In the genomic region with DNA sequence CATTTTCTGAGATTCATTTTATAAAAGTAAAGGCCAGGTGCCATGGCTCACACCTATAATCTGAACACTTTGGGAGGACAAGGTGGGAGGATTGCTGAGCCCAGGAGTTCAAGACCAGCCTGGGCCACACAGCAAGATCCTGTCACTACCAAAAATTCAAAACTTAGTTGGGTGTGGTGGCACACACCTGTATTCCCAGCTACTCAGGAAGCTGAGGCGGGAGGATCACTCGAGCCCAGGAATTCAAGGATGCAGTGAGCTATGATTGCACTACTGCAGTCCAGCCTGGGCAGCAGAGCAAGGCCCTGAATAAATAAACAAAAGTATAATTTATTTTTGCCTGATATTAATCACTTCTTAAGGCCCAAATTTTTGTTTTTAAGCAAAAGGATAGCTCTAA, we compare ENCODE assay signal across 14 cellular contexts. TPM values are rescaled to one million over a fixed set of nuclear protein-coding genes. Genes with fewer than 3 reads are reported as not detected.
DNase-seq lines count a peak whose midpoint lies in the region; ATAC-seq and TF ChIP-seq lines count a peak whose summit lies in the region.
"Had no signal": no experiment of that assay in that cellular context is flagged by ENCODE, and none has a peak within 500 bp of the region (broad histone marks: within the 10 kb centered on the region; RNA-seq: fewer than 3 reads in every experiment).

No MANE protein-coding gene starts in this region.

- no TSS peak for BruUV-seq in OCI-LY7 (replicated peaks; lab: Mats Ljungman, UMichigan)

- H3K27ac Mint-ChIP-seq in activated T-cell treated with anti-CD3 and anti-CD28 coated beads, Interleukin-2, amount 50 U/mL, for 72 hours = peak overlapping the region; percentile 77
- H3K27ac Mint-ChIP-seq in effector memory CD8-positive, alpha-beta T cell = peak overlapping the region; percentile 92 to 94

- H3K9me2 ChIP-seq in MM.1S (replicated peaks; ENCODE audit: insufficient read depth, low read length) = no peaks in the 10 kb centered on the region
- no peaks in the 10 kb centered on the region for H3K9me2 ChIP-seq in OCI-LY7 (ENCODE audit: insufficient read depth, low read length)

- DNase-seq in activated T-cell treated with anti-CD3 and anti-CD28 coated beads, Interleukin-2, amount 50 U/mL, for 72 hours = no peak
- no peak for DNase-seq in activated T-cell treated with anti-CD3 and anti-CD28 coated beads, Interleukin-2, amount 50 U/mL, for 4 hours
- DNase-seq in MM.1S = no peak
- DNase-seq in effector memory CD8-positive, alpha-beta T cell = no peak
- DNase-seq in OCI-LY7 (ENCODE audit: low spot score) = no peak
- DNase-seq: foreskin fibroblast, lower lobe of right lung, NCI-H187, upper lobe of left lung, WERI-Rb-1 had no signal

- no peaks in the 10 kb centered on the region for H3K9me3 Mint-ChIP-seq in activated T-cell treated with anti-CD3 and anti-CD28 coated beads, Interleukin-2, amount 50 U/mL, for 72 hours
- no peaks in the 10 kb centered on the region for H3K9me3 Mint-ChIP-seq in activated T-cell treated with anti-CD3 and anti-CD28 coated beads, Interleukin-2, amount 50 U/mL, for 4 hours
- no peaks in the 10 kb centered on the region for H3K9me3 Mint-ChIP-seq in effector memory CD8-positive, alpha-beta T cell
- H3K9me3 Mint-ChIP-seq: neural crest cell had no signal

- H4K20me1 ChIP-seq in MM.1S (ENCODE audit: insufficient read depth, low read length) (no peaks in the 10 kb centered on the region), OCI-LY7 (ENCODE audit: insufficient read depth, low read length) (no peaks in the 10 kb centered on the region)

- H3K9ac ChIP-seq in MM.1S (ENCODE audit: low read length) (no peak overlapping the region), subcutaneous abdominal adipose tissue (ENCODE audit: low read length in 5 of 5) (peak overlapping the region in 2 of 5 donors; percentile 7 to 9)

- H3K79me2 ChIP-seq in MM.1S (ENCODE audit: low read length) (no peaks in the 10 kb centered on the region), OCI-LY7 (ENCODE audit: insufficient read depth, low read depth, low read length) (no peaks in the 10 kb centered on the region)

- H3K4me2 ChIP-seq in MM.1S (ENCODE audit: low read depth, low read length) (peak overlapping the region; percentile 86; the same call in 1 of the 2 replicates), OCI-LY7 (ENCODE audit: low read length) (no peak overlapping the region)

- no peaks in the 10 kb centered on the region for H3K27me3 ChIP-seq in MM.1S (replicated peaks; ENCODE audit: insufficient read depth, low read length)
- H3K27me3 ChIP-seq in subcutaneous abdominal adipose tissue (ENCODE audit: control insufficient read depth in 5 of 5, insufficient read depth in 4 of 5, low read length in 5 of 5) = no peaks in the 10 kb centered on the region
- H3K27me3 ChIP-seq: upper lobe of left lung had no signal

- CTCF ChIA-PET in OCI-LY7 (lab: Charles Lee; ENCODE audit: unreplicated experiment) = no interaction called here

- H3K4me3 ChIP-seq in MM.1S (ENCODE audit: low read length) (no peak overlapping the region), subcutaneous abdominal adipose tissue (ENCODE audit: low read depth in 1 of 5, low read length in 5 of 5) (no peak overlapping the region), OCI-LY7 (ENCODE audit: low read depth, low read length, poor library complexity, severe bottlenecking) (no peak overlapping the region)
- H3K4me3 ChIP-seq: upper lobe of left lung had no signal

- intact Hi-C loops in OCI-LY7 (cut with micrococcal nuclease; ENCODE audit: unreplicated experiment) = no loop called here

- H3K36me3 Mint-ChIP-seq in activated T-cell treated with anti-CD3 and anti-CD28 coated beads, Interleukin-2, amount 50 U/mL, for 72 hours (ENCODE audit: insufficient read depth in 2 of 2) = peaks cover 0 to 3% of the 10 kb centered on the region in 2 donors
- H3K36me3 Mint-ChIP-seq in activated T-cell treated with anti-CD3 and anti-CD28 coated beads, Interleukin-2, amount 50 U/mL, for 4 hours (ENCODE audit: insufficient read depth) = peaks cover 35% of the 10 kb centered on the region
- H3K36me3 Mint-ChIP-seq in effector memory CD8-positive, alpha-beta T cell (ENCODE audit: insufficient read depth) = peaks cover 27% of the 10 kb centered on the region

- H3K9me3 ChIP-seq in MM.1S (replicated peaks; ENCODE audit: insufficient read depth, low read length) = no peaks in the 10 kb centered on the region
- no peaks in the 10 kb centered on the region for H3K9me3 ChIP-seq in subcutaneous abdominal adipose tissue (ENCODE audit: control insufficient read depth in 5 of 5, low read length in 5 of 5)
- H3K9me3 ChIP-seq in OCI-LY7 (ENCODE audit: low read length) = no peaks in the 10 kb centered on the region
- H3K9me3 ChIP-seq: lower lobe of right lung, upper lobe of left lung had no signal

- H2AFZ ChIP-seq in MM.1S (ENCODE audit: low read length) = no peak overlapping the region
- no peak overlapping the region for H2AFZ ChIP-seq in OCI-LY7 (ENCODE audit: low read length)

- no peaks in the 10 kb centered on the region for H3K27me3 Mint-ChIP-seq in activated T-cell treated with anti-CD3 and anti-CD28 coated beads, Interleukin-2, amount 50 U/mL, for 72 hours (ENCODE audit: low read depth)
- H3K27me3 Mint-ChIP-seq in activated T-cell treated with anti-CD3 and anti-CD28 coated beads, Interleukin-2, amount 50 U/mL, for 4 hours (ENCODE audit: low read depth) = no peaks in the 10 kb centered on the region
- no peaks in the 10 kb centered on the region for H3K27me3 Mint-ChIP-seq in effector memory CD8-positive, alpha-beta T cell

- ATAC-seq in activated T-cell treated with anti-CD3 and anti-CD28 coated beads, Interleukin-2, amount 50 U/mL, for 72 hours (replicated peaks in 1 of 2) = no peak
- ATAC-seq in activated T-cell treated with anti-CD3 and anti-CD28 coated beads, Interleukin-2, amount 50 U/mL, for 4 hours = no peak
- ATAC-seq in effector memory CD8-positive, alpha-beta T cell (replicated peaks) = no peak
- no peak for ATAC-seq in GM21825 (IDR thresholded peaks at IDR 0.05; ENCODE audit: unreplicated experiment)
- ATAC-seq in GM21786 (IDR thresholded peaks at IDR 0.05; ENCODE audit: unreplicated experiment) = no peak

- peak overlapping the region in 1 of 2 donors; percentile 12 for H3K4me3 Mint-ChIP-seq in activated T-cell treated with anti-CD3 and anti-CD28 coated beads, Interleukin-2, amount 50 U/mL, for 72 hours
- no peak overlapping the region for H3K4me3 Mint-ChIP-seq in activated T-cell treated with anti-CD3 and anti-CD28 coated beads, Interleukin-2, amount 50 U/mL, for 4 hours
- H3K4me3 Mint-ChIP-seq in effector memory CD8-positive, alpha-beta T cell = peak overlapping the region in 1 of 2 donors; percentile 80
- H3K4me3 Mint-ChIP-seq: neural crest cell had no signal

- POLR2A ChIA-PET in OCI-LY7 (lab: Charles Lee) = interaction anchor here (0.8 kb wide), 1 partner anchor 18 kb away, joined by 3 read pairs; no protein-coding TSS in a partner anchor

- H3K36me3 ChIP-seq in MM.1S (replicated peaks; ENCODE audit: insufficient read depth, low read length) (no peaks in the 10 kb centered on the region), subcutaneous abdominal adipose tissue (ENCODE audit: control insufficient read depth in 5 of 5, insufficient read depth in 5 of 5, low read length in 5 of 5) (peaks cover 3 to 63% (median 33%) of the 10 kb centered on the region in 5 donors), OCI-LY7 (ENCODE audit: insufficient read depth, low read length) (peaks cover 4% of the 10 kb centered on the region; the same call in 1 of the 2 replicates)
- H3K36me3 ChIP-seq: WERI-Rb-1 had no signal

- H3K27ac ChIP-seq in MM.1S (ENCODE audit: low read length) (no peak overlapping the region; the same call in 1 of the 2 replicates), subcutaneous abdominal adipose tissue (ENCODE audit: low read depth, low read length) (peak overlapping the region; percentile 76), OCI-LY7 (ENCODE audit: low read depth, low read length, poor library complexity, severe bottlenecking) (no peak overlapping the region)
- H3K27ac ChIP-seq: WERI-Rb-1 had no signal

- no peak for TF ChIP-seq CTCF in MM.1S (IDR thresholded peaks at IDR 0.05; ENCODE audit: low read length)
- TF ChIP-seq CTCF in OCI-LY7 (conservative IDR thresholded peaks at IDR 0.05; ENCODE audit: low read length) = no peak

- H3F3A ChIP-seq in MM.1S (ENCODE audit: insufficient read depth, low read length) = peaks cover 9% of the 10 kb centered on the region

- H3K4me1 Mint-ChIP-seq in activated T-cell treated with anti-CD3 and anti-CD28 coated beads, Interleukin-2, amount 50 U/mL, for 72 hours (ENCODE audit: low read depth) = peaks cover 49% of the 10 kb centered on the region
- H3K4me1 Mint-ChIP-seq in activated T-cell treated with anti-CD3 and anti-CD28 coated beads, Interleukin-2, amount 50 U/mL, for 4 hours (ENCODE audit: low read depth) = peaks cover 41% of the 10 kb centered on the region
- H3K4me1 Mint-ChIP-seq in effector memory CD8-positive, alpha-beta T cell (ENCODE audit: low read depth in 2 of 2) = peaks cover 14 to 16% of the 10 kb centered on the region in 2 donors

- H3K4me1 ChIP-seq in MM.1S (ENCODE audit: low read length) (peaks cover 15% of the 10 kb centered on the region; the same call in 1 of the 2 replicates), subcutaneous abdominal adipose tissue (ENCODE audit: control insufficient read depth in 5 of 5, insufficient read depth in 5 of 5, low read length in 5 of 5) (peaks cover 5 to 23% (median 18%) of the 10 kb centered on the region in 5 donors), OCI-LY7 (ENCODE audit: insufficient read depth, low read length, poor library complexity, severe bottlenecking) (no peaks in the 10 kb centered on the region)

RNA-seq across cellular contexts. Expression of gene DHRS12, which starts 40.5 kb away (rescaled TPM):
- total RNA-seq in activated T-cell treated with anti-CD3 and anti-CD28 coated beads, Interleukin-2, amount 50 U/mL, for 72 hours = 1 to 10 TPM; 8.0 to 8.5 TPM
- total RNA-seq in activated T-cell treated with anti-CD3 and anti-CD28 coated beads, Interleukin-2, amount 50 U/mL, for 4 hours = 1 to 10 TPM; 3.5 to 4.1 (median 3.6) TPM
- total RNA-seq in OCI-LY7 (2014; rRNA removed; shearing (Covaris generic)) = 3.4 and 3.5 TPM in 2 replicates
- 11.9 and 12.5 TPM in 2 replicates for total RNA-seq in OCI-LY7 (2022)
